Comparison of ENCODE assay signal across 8 cellular contexts in genomic region chr11:112280268-112281126, GRCh38. TPM values are rescaled to one million over a fixed set of nuclear protein-coding genes. Genes with fewer than 3 reads are reported as not detected.
DNase-seq lines count a peak whose midpoint lies in the region; ATAC-seq, FAIRE-seq and TF ChIP-seq lines count a peak whose summit lies in the region.

No MANE protein-coding gene starts in this region.

- H3K4me1 Mint-ChIP-seq in activated B cell treated with CpG ODN at 0.5 μM for 24 hours: peaks cover 19% of the 10 kb centered on the region

- TF ChIP-seq CTCF in activated B cell treated with CpG ODN at 0.5 μM for 24 hours (IDR thresholded peaks at IDR 0.05) (no peak), keratinocyte (optimal IDR thresholded peaks at IDR 0.05 in 1 of 3, IDR thresholded peaks at IDR 0.05 in 1 of 3, conservative IDR thresholded peaks at IDR 0.05 in 1 of 3; ENCODE audit: extremely low read depth in 1 of 3, insufficient read depth in 2 of 3, low read length in 3 of 3) (peak; percentile 68 to 87 (median 81))

- no peaks in the 10 kb centered on the region for H3K36me3 Mint-ChIP-seq in activated B cell treated with CpG ODN at 0.5 μM for 24 hours (ENCODE audit: low read depth)

- H3K9me3 Mint-ChIP-seq in activated B cell treated with CpG ODN at 0.5 μM for 24 hours: no peaks in the 10 kb centered on the region

- peak overlapping the region; percentile 89 for H3K4me2 ChIP-seq in keratinocyte (ENCODE audit: control insufficient read depth, extremely low read depth, insufficient read depth, low read depth, low read length)

- H3K79me2 ChIP-seq in keratinocyte (ENCODE audit: control insufficient read depth, insufficient read depth, low read length): no peaks in the 10 kb centered on the region

- H3K27ac ChIP-seq in keratinocyte (ENCODE audit: control insufficient read depth, insufficient read depth, low read length): no peak overlapping the region

- POLR2A ChIA-PET in activated B cell treated with CpG ODN at 0.5 μM for 24 hours (lab: Charles Lee): interaction anchor here (1.4 to 2.4 kb wide), 3 partner anchors 9 to 61 kb away, joined by 4 to 26 read pairs (median 4); partner anchors contain the start of gene PTS

- peak overlapping the region; percentile 7 to 68 (median 45) for H3K4me3 ChIP-seq in keratinocyte (ENCODE audit: control insufficient read depth in 2 of 3, extremely low read depth in 1 of 3, insufficient read depth in 2 of 3, low read depth in 1 of 3, low read length in 3 of 3)

- ATAC-seq in HG03060 (IDR thresholded peaks at IDR 0.05; ENCODE audit: low read depth, unreplicated experiment) (peak; percentile 63), activated B cell treated with CpG ODN at 0.5 μM for 24 hours (ENCODE audit: low read depth) (peak; percentile 91)

- peak overlapping the region; percentile 80 for H3K27ac Mint-ChIP-seq in activated B cell treated with CpG ODN at 0.5 μM for 24 hours

- DNase-seq in NCI-H2081 (lab: John Stamatoyannopoulos, UW) (peak; percentile 86 to 88), NCI-H2081 treated with DMSO at 0.1 percent for 48 hours (lab: John Stamatoyannopoulos, UW) (no peak), NCI-H2196 treated with DMSO at 0.1 percent for 48 hours (lab: John Stamatoyannopoulos, UW; ENCODE audit: unreplicated experiment) (peak; percentile 86), activated B cell treated with CpG ODN at 0.5 μM for 24 hours (peak; percentile 47), keratinocyte (ENCODE audit: low read depth, low spot score) (peak; percentile 66)
- DNase-seq in central memory CD4-positive, alpha-beta T cell: peak; percentile 74
- DNase-seq in stimulated activated CD4-positive, alpha-beta T cell treated with anti-CD3 and anti-CD28 coated beads, Interleukin-15, amount 100 ng/mL, for 48 hours (ENCODE audit: low read depth in 2 of 2): peak; percentile 54 to 59

- H2AFZ ChIP-seq in keratinocyte (ENCODE audit: control insufficient read depth, low read length): peak overlapping the region; percentile 80

- no peaks in the 10 kb centered on the region for H3K27me3 ChIP-seq in keratinocyte (ENCODE audit: control insufficient read depth, extremely low read depth, insufficient read depth, low read length)

- dilution Hi-C loops in keratinocyte (cut with MboI; ENCODE audit: extremely low pct_ligation_motif_present, low sequenced_read_pairs): no loop called here

- intact Hi-C loops in activated B cell treated with CpG ODN at 0.5 μM for 24 hours (cut with micrococcal nuclease): loop anchor here (1.0 to 10.0 kb wide), 9 partner anchors 54 to 1252 kb away; partner anchors contain the start of genes ALG9, CFAP68, FDXACB1 and PTS

- H3K36me3 ChIP-seq in keratinocyte (ENCODE audit: control insufficient read depth in 2 of 2, extremely low read depth in 1 of 2, insufficient read depth in 2 of 2, low read length in 2 of 2): no peaks in the 10 kb centered on the region

- H3K27me3 Mint-ChIP-seq in activated B cell treated with CpG ODN at 0.5 μM for 24 hours: no peaks in the 10 kb centered on the region

- no peak overlapping the region for H3K9ac ChIP-seq in keratinocyte (ENCODE audit: control insufficient read depth, extremely low read depth, insufficient read depth, low read length)

- no peaks in the 10 kb centered on the region for H4K20me1 ChIP-seq in keratinocyte (ENCODE audit: control insufficient read depth, extremely low read depth, insufficient read depth, low read length)

- no peaks in the 10 kb centered on the region for H3K9me1 ChIP-seq in keratinocyte (ENCODE audit: control insufficient read depth, extremely low read depth, insufficient read depth, low read length)

- H3K9me3 ChIP-seq in keratinocyte (ENCODE audit: control insufficient read depth, low read depth, low read length): no peaks in the 10 kb centered on the region

- CTCF ChIA-PET in activated B cell treated with CpG ODN at 0.5 μM for 24 hours (lab: Charles Lee): interaction anchor here (0.6 to 9.7 kb wide), 25 partner anchors 8 to 1009 kb away, joined by 3 to 166 read pairs (median 4); partner anchors contain the start of genes CFAP68, PTS, SDHD and TIMM8B

- FAIRE-seq in keratinocyte (lab: Jason Lieb, UNC): peak; percentile 81

- H3K4me1 ChIP-seq in keratinocyte (ENCODE audit: control insufficient read depth, extremely low read depth, insufficient read depth, low read length): peaks cover 5% of the 10 kb centered on the region

- H3K4me3 Mint-ChIP-seq in activated B cell treated with CpG ODN at 0.5 μM for 24 hours: peak overlapping the region; percentile 91

RNA-seq across cellular contexts. Expression of gene PLET1, which starts 19.8 kb away (rescaled TPM):
- not detected in 2 replicates for total RNA-seq in activated B cell treated with CpG ODN at 0.5 μM for 24 hours
- 0.05 TPM in 1 of 3 replicates, not detected in the others for polyA plus RNA-seq in keratinocyte
- polyA plus RNA-seq in keratinocyte (2011; ENCODE audit: low read depth): not detected
- not detected in 2 replicates for polyA plus RNA-seq in keratinocyte (2011; cell fraction: cytosol; rRNA removed)
- polyA plus RNA-seq in keratinocyte (2011; cell fraction: nucleus; rRNA removed): not detected in 2 replicates
- 0.16 TPM in 1 of 2 replicates, not detected in the other for polyA plus RNA-seq in keratinocyte (2012; ENCODE audit: low replicate concordance)
- not detected in 3 replicates for polyA minus RNA-seq in keratinocyte
- not detected for polyA minus RNA-seq in keratinocyte (2011; cell fraction: cytosol; rRNA and poly(A)+ RNA removed)
- polyA minus RNA-seq in keratinocyte (2011; cell fraction: nucleus; rRNA and poly(A)+ RNA removed): not detected in 2 replicates

RNA-seq across cellular contexts. Expression of gene PTS, which starts 54.3 kb away (rescaled TPM):
- 22.7 and 30.4 TPM in 2 replicates for total RNA-seq in activated B cell treated with CpG ODN at 0.5 μM for 24 hours
- 37.8 to 72.5 TPM (median 43.7 TPM) in 3 replicates for polyA plus RNA-seq in keratinocyte
- polyA plus RNA-seq in keratinocyte (2011; ENCODE audit: low read depth): 54.8 TPM
- polyA plus RNA-seq in keratinocyte (2011; cell fraction: cytosol; rRNA removed): 48.4 and 83.3 TPM in 2 replicates
- polyA plus RNA-seq in keratinocyte (2011; cell fraction: nucleus; rRNA removed): 38.9 and 54.4 TPM in 2 replicates
- 46.8 and 69.3 TPM in 2 replicates for polyA plus RNA-seq in keratinocyte (2012; ENCODE audit: low replicate concordance)
- polyA minus RNA-seq in keratinocyte: 3.3 to 22.5 TPM (median 10.1 TPM) in 3 replicates
- 27.6 TPM for polyA minus RNA-seq in keratinocyte (2011; cell fraction: cytosol; rRNA and poly(A)+ RNA removed)
- 10.0 and 11.9 TPM in 2 replicates for polyA minus RNA-seq in keratinocyte (2011; cell fraction: nucleus; rRNA and poly(A)+ RNA removed)
